ENCODE assay signal across 10 cellular contexts in the genomic region with DNA sequence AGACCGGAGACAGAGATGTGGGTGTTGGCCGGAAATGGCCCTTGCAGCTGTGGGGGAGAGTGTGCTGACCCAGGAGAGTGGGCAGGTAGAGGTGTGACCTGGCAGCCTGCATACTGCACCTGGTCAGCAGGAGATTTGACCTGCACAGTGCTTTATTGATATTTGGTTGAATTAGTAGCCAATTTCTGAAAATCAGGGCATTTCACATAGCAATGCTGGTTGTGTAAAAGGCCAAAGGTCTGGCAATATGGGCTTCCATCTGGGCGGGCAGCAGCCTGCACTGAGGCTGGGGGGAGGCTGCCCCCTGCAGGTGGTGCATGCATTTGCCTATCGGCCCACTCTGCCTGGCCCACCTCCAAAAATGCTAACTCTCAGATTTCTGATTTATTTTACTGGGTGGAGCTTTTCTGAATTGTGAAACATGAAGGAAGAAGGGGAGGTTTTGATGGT. TPM values are rescaled to one million over a fixed set of nuclear protein-coding genes. Genes with fewer than 3 reads are reported as not detected.
DNase-seq lines count a peak whose midpoint lies in the region; ATAC-seq and TF ChIP-seq lines count a peak whose summit lies in the region.
"Had no signal": no experiment of that assay in that cellular context is flagged by ENCODE, and none has a peak within 500 bp of the region (broad histone marks: within the 10 kb centered on the region; RNA-seq: fewer than 3 reads in every experiment).

No MANE protein-coding gene starts in this region.

- no peak overlapping the region for H3K4me3 Mint-ChIP-seq in activated T-helper 17 cell treated with anti-CD3 and anti-CD28 coated beads, Interleukin-2, amount 50 U/mL, for 72 hours
- no peak overlapping the region for H3K4me3 Mint-ChIP-seq in type B pancreatic cell
- H3K4me3 Mint-ChIP-seq: naive thymus-derived CD8-positive, alpha-beta T cell; T-helper 1 cell treated with Interleukin-12 subunit alpha and Interleukin-12 subunit beta and Interleukin-4 antibody, amounts not matched to agents 30 μg/mL and 1 μg/mL, for 36 hours had no signal

- H3K36me3 Mint-ChIP-seq in activated T-helper 17 cell treated with anti-CD3 and anti-CD28 coated beads, Interleukin-2, amount 50 U/mL, for 72 hours (ENCODE audit: low read depth) = no peaks in the 10 kb centered on the region
- H3K36me3 Mint-ChIP-seq in type B pancreatic cell = no peaks in the 10 kb centered on the region

- no peaks in the 10 kb centered on the region for H3K4me1 Mint-ChIP-seq in activated T-helper 17 cell treated with anti-CD3 and anti-CD28 coated beads, Interleukin-2, amount 50 U/mL, for 72 hours
- H3K4me1 Mint-ChIP-seq in type B pancreatic cell (ENCODE audit: unreplicated experiment) = peaks cover 6% of the 10 kb centered on the region
- H3K4me1 Mint-ChIP-seq: naive thymus-derived CD8-positive, alpha-beta T cell had no signal

- no peaks in the 10 kb centered on the region for H3K36me3 ChIP-seq in KMS-11 (ENCODE audit: insufficient read depth)

- H3K9me3 Mint-ChIP-seq in activated T-helper 17 cell treated with anti-CD3 and anti-CD28 coated beads, Interleukin-2, amount 50 U/mL, for 72 hours = peaks cover 14% of the 10 kb centered on the region
- H3K9me3 Mint-ChIP-seq in type B pancreatic cell = peaks cover 12% of the 10 kb centered on the region

- H3K27me3 Mint-ChIP-seq in activated T-helper 17 cell treated with anti-CD3 and anti-CD28 coated beads, Interleukin-2, amount 50 U/mL, for 72 hours = peaks cover 16% of the 10 kb centered on the region
- H3K27me3 Mint-ChIP-seq in type B pancreatic cell = no peaks in the 10 kb centered on the region

- no peaks in the 10 kb centered on the region for H3K79me2 ChIP-seq in KMS-11 (ENCODE audit: insufficient read depth, low read depth)

- DNase-seq in DMS 273 (lab: John Stamatoyannopoulos, UW; ENCODE audit: unreplicated experiment) (peak; percentile 84), DMS 273 treated with DMSO at 0.1 percent for 48 hours (lab: John Stamatoyannopoulos, UW) (no peak), iPS-NIHi11 (ENCODE audit: low spot score) (peak; percentile 81), type B pancreatic cell (ENCODE audit: extremely low spot score, unreplicated experiment) (peak; percentile 58), NCI-H2227 treated with DMSO at 0.1 percent for 48 hours (lab: John Stamatoyannopoulos, UW) (no peak)

- TF ChIP-seq CTCF in KMS-11 (conservative IDR thresholded peaks at IDR 0.05; ENCODE audit: low read depth, low read length) = peak; percentile 87
- TF ChIP-seq CTCF in type B pancreatic cell (conservative IDR thresholded peaks at IDR 0.05) = peak; percentile 72

- H4K20me1 ChIP-seq in KMS-11 (ENCODE audit: insufficient read depth) = no peaks in the 10 kb centered on the region

- H3K4me1 ChIP-seq in KMS-11 (ENCODE audit: low read depth, poor library complexity, severe bottlenecking) = no peaks in the 10 kb centered on the region

- H3K4me3 ChIP-seq in KMS-11 (IDR thresholded peaks at IDR 0.05; ENCODE audit: insufficient read depth, low read depth, low read length) = no peak overlapping the region

- no peak overlapping the region for H3K4me2 ChIP-seq in KMS-11

- H2AFZ ChIP-seq in KMS-11 (ENCODE audit: low read depth) = no peak overlapping the region

- H3K27me3 ChIP-seq in KMS-11 (ENCODE audit: insufficient read depth, low read depth) = no peaks in the 10 kb centered on the region

- H3K9ac ChIP-seq in KMS-11 = no peak overlapping the region

- H3K27ac ChIP-seq in KMS-11 = no peak overlapping the region

- H3K27ac Mint-ChIP-seq in activated T-helper 17 cell treated with anti-CD3 and anti-CD28 coated beads, Interleukin-2, amount 50 U/mL, for 72 hours = no peak overlapping the region
- H3K27ac Mint-ChIP-seq in type B pancreatic cell = no peak overlapping the region
- H3K27ac Mint-ChIP-seq: naive thymus-derived CD8-positive, alpha-beta T cell; T-helper 1 cell treated with Interleukin-12 subunit alpha and Interleukin-12 subunit beta and Interleukin-4 antibody, amounts not matched to agents 30 μg/mL and 1 μg/mL, for 36 hours had no signal

- ATAC-seq in activated T-helper 17 cell treated with anti-CD3 and anti-CD28 coated beads, Interleukin-2, amount 50 U/mL, for 72 hours (replicated peaks) = peak; percentile 35
- ATAC-seq in HG03460 (IDR thresholded peaks at IDR 0.05; ENCODE audit: unreplicated experiment) = no peak
- ATAC-seq: naive thymus-derived CD8-positive, alpha-beta T cell had no signal

RNA-seq across cellular contexts. Expression of a gene that starts 9.4 kb away (rescaled TPM):
- 1 to 10 TPM; 1.2 to 1.4 TPM for total RNA-seq in activated T-helper 17 cell treated with anti-CD3 and anti-CD28 coated beads, Interleukin-2, amount 50 U/mL, for 72 hours
- 9.4 and 28.8 TPM in 2 replicates for total RNA-seq in type B pancreatic cell (ENCODE audit: low replicate concordance)

Comparison
In these comparisons a context has a peak if more than half of its experiments do, and no peak if none do; other contexts are left out.
1. DNase-seq: peak in DMS 273 (single experiment), iPS-NIHi11 (single experiment) and type B pancreatic cell (single experiment); none in DMS 273 treated with DMSO at 0.1 percent for 48 hours (single experiment) and NCI-H2227 treated with DMSO at 0.1 percent for 48 hours (single experiment).